Comparison of ENCODE assay signal across 1 cellular context in the genomic region with DNA sequence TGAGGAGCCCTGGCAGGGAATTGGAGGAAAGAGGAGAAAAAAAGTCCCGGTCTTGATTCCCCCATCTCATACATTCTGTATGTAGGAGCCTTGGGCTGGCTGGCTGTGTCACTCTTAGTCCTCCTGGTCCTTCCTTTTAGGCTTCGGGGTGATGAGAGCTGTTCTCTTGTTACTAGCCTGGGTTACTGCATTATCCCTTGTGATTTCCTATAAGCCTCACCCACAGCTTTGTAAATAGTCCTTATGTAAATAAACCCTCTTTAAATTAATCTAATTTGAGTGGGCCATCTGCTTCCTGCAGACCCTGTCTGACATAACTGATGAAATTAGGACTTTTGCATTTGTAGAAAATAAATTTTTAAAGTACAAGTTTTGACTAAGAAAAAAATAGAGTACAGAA.
TF ChIP-seq lines count a peak whose summit lies in the region.

No MANE protein-coding gene starts in this region.

TF ChIP-seq in HepG2, 621 proteins besides CTCF, POLR2A, EP300 and RAD21:
- TF ChIP-seq SMC3 (IDR thresholded peaks at IDR 0.05; ENCODE audit: low read length): no peak
- TF ChIP-seq, protein P1, sequence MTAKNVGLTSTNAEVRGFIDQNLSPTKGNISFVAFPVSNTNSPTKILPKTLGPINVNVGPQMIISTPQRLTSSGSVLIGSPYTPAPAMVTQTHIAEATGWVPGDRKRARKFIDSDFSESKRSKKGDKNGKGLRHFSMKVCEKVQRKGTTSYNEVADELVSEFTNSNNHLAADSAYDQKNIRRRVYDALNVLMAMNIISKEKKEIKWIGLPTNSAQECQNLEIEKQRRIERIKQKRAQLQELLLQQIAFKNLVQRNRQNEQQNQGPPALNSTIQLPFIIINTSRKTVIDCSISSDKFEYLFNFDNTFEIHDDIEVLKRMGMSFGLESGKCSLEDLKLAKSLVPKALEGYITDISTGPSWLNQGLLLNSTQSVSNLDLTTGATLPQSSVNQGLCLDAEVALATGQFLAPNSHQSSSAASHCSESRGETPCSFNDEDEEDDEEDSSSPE (CRISPR knock-in tag; IDR thresholded peaks at IDR 0.05): no peak
- TF ChIP-seq, protein P2, sequence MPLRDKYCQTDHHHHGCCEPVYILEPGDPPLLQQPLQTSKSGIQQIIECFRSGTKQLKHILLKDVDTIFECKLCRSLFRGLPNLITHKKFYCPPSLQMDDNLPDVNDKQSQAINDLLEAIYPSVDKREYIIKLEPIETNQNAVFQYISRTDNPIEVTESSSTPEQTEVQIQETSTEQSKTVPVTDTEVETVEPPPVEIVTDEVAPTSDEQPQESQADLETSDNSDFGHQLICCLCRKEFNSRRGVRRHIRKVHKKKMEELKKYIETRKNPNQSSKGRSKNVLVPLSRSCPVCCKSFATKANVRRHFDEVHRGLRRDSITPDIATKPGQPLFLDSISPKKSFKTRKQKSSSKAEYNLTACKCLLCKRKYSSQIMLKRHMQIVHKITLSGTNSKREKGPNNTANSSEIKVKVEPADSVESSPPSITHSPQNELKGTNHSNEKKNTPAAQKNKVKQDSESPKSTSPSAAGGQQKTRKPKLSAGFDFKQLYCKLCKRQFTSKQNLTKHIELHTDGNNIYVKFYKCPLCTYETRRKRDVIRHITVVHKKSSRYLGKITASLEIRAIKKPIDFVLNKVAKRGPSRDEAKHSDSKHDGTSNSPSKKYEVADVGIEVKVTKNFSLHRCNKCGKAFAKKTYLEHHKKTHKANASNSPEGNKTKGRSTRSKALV (CRISPR knock-in tag; IDR thresholded peaks at IDR 0.05): no peak
- TF ChIP-seq CEBPG (CRISPR knock-in tag; IDR thresholded peaks at IDR 0.05): no peak
- TF ChIP-seq, protein P3, sequence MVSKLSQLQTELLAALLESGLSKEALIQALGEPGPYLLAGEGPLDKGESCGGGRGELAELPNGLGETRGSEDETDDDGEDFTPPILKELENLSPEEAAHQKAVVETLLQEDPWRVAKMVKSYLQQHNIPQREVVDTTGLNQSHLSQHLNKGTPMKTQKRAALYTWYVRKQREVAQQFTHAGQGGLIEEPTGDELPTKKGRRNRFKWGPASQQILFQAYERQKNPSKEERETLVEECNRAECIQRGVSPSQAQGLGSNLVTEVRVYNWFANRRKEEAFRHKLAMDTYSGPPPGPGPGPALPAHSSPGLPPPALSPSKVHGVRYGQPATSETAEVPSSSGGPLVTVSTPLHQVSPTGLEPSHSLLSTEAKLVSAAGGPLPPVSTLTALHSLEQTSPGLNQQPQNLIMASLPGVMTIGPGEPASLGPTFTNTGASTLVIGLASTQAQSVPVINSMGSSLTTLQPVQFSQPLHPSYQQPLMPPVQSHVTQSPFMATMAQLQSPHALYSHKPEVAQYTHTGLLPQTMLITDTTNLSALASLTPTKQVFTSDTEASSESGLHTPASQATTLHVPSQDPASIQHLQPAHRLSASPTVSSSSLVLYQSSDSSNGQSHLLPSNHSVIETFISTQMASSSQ (IDR thresholded peaks at IDR 0.05; ENCODE audit: low read depth): no peak
- TF ChIP-seq, protein P3 (CRISPR knock-in tag; IDR thresholded peaks at IDR 0.05; ENCODE audit: borderline replicate concordance): no peak
- TF ChIP-seq, protein P4, sequence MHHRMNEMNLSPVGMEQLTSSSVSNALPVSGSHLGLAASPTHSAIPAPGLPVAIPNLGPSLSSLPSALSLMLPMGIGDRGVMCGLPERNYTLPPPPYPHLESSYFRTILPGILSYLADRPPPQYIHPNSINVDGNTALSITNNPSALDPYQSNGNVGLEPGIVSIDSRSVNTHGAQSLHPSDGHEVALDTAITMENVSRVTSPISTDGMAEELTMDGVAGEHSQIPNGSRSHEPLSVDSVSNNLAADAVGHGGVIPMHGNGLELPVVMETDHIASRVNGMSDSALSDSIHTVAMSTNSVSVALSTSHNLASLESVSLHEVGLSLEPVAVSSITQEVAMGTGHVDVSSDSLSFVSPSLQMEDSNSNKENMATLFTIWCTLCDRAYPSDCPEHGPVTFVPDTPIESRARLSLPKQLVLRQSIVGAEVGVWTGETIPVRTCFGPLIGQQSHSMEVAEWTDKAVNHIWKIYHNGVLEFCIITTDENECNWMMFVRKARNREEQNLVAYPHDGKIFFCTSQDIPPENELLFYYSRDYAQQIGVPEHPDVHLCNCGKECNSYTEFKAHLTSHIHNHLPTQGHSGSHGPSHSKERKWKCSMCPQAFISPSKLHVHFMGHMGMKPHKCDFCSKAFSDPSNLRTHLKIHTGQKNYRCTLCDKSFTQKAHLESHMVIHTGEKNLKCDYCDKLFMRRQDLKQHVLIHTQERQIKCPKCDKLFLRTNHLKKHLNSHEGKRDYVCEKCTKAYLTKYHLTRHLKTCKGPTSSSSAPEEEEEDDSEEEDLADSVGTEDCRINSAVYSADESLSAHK (CRISPR knock-in tag; IDR thresholded peaks at IDR 0.05; ENCODE audit: borderline replicate concordance): no peak
- TF ChIP-seq SIX1 (CRISPR knock-in tag; IDR thresholded peaks at IDR 0.05; ENCODE audit: borderline replicate concordance): no peak
- TF ChIP-seq, protein P5, sequence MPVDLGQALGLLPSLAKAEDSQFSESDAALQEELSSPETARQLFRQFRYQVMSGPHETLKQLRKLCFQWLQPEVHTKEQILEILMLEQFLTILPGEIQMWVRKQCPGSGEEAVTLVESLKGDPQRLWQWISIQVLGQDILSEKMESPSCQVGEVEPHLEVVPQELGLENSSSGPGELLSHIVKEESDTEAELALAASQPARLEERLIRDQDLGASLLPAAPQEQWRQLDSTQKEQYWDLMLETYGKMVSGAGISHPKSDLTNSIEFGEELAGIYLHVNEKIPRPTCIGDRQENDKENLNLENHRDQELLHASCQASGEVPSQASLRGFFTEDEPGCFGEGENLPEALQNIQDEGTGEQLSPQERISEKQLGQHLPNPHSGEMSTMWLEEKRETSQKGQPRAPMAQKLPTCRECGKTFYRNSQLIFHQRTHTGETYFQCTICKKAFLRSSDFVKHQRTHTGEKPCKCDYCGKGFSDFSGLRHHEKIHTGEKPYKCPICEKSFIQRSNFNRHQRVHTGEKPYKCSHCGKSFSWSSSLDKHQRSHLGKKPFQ (CRISPR knock-in tag; IDR thresholded peaks at IDR 0.05; ENCODE audit: insufficient replicate concordance): no peak
